Comparison of ENCODE assay signal across 1 cellular context in the genomic region with DNA sequence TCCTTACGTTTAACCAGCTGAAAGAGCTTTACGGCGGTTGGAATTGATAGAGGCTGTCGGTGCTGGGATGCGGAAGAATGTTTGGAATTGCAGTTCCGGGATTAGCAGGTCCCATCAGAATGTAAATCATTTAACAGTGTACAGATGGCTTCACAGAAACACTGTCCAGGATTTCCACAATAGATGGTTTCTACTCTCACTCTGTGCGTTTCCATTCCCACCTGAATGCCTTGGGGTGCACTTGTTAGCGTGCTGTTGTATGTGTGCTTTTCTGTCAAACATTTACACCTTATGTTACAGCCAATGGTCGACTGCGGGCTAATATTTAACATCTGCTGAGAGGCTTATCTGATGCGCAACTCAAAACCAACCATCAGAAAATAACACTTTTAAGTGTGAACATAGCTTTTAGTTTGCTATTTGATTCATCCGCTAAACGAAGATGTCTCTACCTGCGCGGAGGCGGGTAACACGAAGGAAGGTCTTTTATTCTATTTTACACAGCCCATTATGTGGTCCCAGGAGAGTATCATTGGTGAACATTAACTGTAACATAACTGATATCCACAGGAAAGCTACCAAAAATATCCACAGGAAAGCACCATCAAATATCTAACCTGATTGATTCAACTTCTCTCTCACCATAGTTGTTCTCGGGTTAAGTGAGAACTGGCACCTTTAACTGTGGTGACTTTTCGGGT.
TF ChIP-seq lines count a peak whose summit lies in the region.

No MANE protein-coding gene starts in this region.

TF ChIP-seq in HepG2, 621 proteins besides CTCF, POLR2A, EP300 and RAD21 (continued from another document and continues in another):
- TF ChIP-seq, protein P1, sequence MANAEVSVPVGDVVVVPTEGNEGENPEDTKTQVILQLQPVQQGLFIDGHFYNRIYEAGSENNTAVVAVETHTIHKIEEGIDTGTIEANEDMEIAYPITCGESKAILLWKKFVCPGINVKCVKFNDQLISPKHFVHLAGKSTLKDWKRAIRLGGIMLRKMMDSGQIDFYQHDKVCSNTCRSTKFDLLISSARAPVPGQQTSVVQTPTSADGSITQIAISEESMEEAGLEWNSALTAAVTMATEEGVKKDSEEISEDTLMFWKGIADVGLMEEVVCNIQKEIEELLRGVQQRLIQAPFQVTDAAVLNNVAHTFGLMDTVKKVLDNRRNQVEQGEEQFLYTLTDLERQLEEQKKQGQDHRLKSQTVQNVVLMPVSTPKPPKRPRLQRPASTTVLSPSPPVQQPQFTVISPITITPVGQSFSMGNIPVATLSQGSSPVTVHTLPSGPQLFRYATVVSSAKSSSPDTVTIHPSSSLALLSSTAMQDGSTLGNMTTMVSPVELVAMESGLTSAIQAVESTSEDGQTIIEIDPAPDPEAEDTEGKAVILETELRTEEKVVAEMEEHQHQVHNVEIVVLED (CRISPR knock-in tag; IDR thresholded peaks at IDR 0.05; ENCODE audit: borderline replicate concordance): no peak
- TF ChIP-seq ZNF563 (CRISPR knock-in tag; IDR thresholded peaks at IDR 0.05): no peak
- no peak for TF ChIP-seq CBFB (CRISPR knock-in tag; IDR thresholded peaks at IDR 0.05)
- TF ChIP-seq ZNF253 (CRISPR knock-in tag; IDR thresholded peaks at IDR 0.05; ENCODE audit: borderline replicate concordance): no peak
- TF ChIP-seq EED (CRISPR knock-in tag; IDR thresholded peaks at IDR 0.05): no peak
- no peak; the same call in 1 of the 2 replicates for TF ChIP-seq ZNF331 (CRISPR knock-in tag; IDR thresholded peaks at IDR 0.05)
- no peak for TF ChIP-seq FOXC1 (CRISPR knock-in tag; IDR thresholded peaks at IDR 0.05; ENCODE audit: borderline replicate concordance)
- TF ChIP-seq YEATS4 (CRISPR knock-in tag; IDR thresholded peaks at IDR 0.05; ENCODE audit: borderline replicate concordance): 0 out of 2 replicates have a peak, but pooled peaks have one; percentile 29
- TF ChIP-seq, protein P2, sequence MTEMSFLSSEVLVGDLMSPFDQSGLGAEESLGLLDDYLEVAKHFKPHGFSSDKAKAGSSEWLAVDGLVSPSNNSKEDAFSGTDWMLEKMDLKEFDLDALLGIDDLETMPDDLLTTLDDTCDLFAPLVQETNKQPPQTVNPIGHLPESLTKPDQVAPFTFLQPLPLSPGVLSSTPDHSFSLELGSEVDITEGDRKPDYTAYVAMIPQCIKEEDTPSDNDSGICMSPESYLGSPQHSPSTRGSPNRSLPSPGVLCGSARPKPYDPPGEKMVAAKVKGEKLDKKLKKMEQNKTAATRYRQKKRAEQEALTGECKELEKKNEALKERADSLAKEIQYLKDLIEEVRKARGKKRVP (CRISPR knock-in tag; IDR thresholded peaks at IDR 0.05): no peak
- no peak for TF ChIP-seq ZIK1 (CRISPR knock-in tag; IDR thresholded peaks at IDR 0.05; ENCODE audit: borderline replicate concordance, low read depth)
- TF ChIP-seq YEATS2 (CRISPR knock-in tag; IDR thresholded peaks at IDR 0.05; ENCODE audit: borderline replicate concordance): no peak
- 0 out of 2 replicates have a peak, but pooled peaks have one; percentile 41 for TF ChIP-seq ISL2 (CRISPR knock-in tag; IDR thresholded peaks at IDR 0.05)
- peak; percentile 55; the same call in 1 of the 2 replicates for TF ChIP-seq KDM6A (CRISPR knock-in tag; IDR thresholded peaks at IDR 0.05; ENCODE audit: low read depth)
- TF ChIP-seq NFATC3 (CRISPR knock-in tag; IDR thresholded peaks at IDR 0.05): no peak
- no peak for TF ChIP-seq FOXK1 (CRISPR knock-in tag; IDR thresholded peaks at IDR 0.05; ENCODE audit: borderline replicate concordance, low read depth)
- TF ChIP-seq LCORL (IDR thresholded peaks at IDR 0.05): no peak
- 0 out of 2 replicates have a peak, but pooled peaks have one; percentile 43 for TF ChIP-seq LCORL (CRISPR knock-in tag; IDR thresholded peaks at IDR 0.05)
- peak; percentile 97 for TF ChIP-seq TBX2 (CRISPR knock-in tag; IDR thresholded peaks at IDR 0.05; ENCODE audit: borderline replicate concordance)
- peak; percentile 72 for TF ChIP-seq ELF1 (CRISPR knock-in tag; IDR thresholded peaks at IDR 0.05)
- no peak for TF ChIP-seq ZBTB3 (CRISPR knock-in tag; IDR thresholded peaks at IDR 0.05; ENCODE audit: borderline replicate concordance, low read depth)
- no peak for TF ChIP-seq FOSL2 (CRISPR knock-in tag; IDR thresholded peaks at IDR 0.05)
- peak; percentile 18; the same call in 1 of the 2 replicates for TF ChIP-seq ELF3 (CRISPR knock-in tag; IDR thresholded peaks at IDR 0.05)
- TF ChIP-seq PHF8 (CRISPR knock-in tag; IDR thresholded peaks at IDR 0.05): no peak
- no peak for TF ChIP-seq SNAPC2 (CRISPR knock-in tag; IDR thresholded peaks at IDR 0.05)
- TF ChIP-seq, protein P3, sequence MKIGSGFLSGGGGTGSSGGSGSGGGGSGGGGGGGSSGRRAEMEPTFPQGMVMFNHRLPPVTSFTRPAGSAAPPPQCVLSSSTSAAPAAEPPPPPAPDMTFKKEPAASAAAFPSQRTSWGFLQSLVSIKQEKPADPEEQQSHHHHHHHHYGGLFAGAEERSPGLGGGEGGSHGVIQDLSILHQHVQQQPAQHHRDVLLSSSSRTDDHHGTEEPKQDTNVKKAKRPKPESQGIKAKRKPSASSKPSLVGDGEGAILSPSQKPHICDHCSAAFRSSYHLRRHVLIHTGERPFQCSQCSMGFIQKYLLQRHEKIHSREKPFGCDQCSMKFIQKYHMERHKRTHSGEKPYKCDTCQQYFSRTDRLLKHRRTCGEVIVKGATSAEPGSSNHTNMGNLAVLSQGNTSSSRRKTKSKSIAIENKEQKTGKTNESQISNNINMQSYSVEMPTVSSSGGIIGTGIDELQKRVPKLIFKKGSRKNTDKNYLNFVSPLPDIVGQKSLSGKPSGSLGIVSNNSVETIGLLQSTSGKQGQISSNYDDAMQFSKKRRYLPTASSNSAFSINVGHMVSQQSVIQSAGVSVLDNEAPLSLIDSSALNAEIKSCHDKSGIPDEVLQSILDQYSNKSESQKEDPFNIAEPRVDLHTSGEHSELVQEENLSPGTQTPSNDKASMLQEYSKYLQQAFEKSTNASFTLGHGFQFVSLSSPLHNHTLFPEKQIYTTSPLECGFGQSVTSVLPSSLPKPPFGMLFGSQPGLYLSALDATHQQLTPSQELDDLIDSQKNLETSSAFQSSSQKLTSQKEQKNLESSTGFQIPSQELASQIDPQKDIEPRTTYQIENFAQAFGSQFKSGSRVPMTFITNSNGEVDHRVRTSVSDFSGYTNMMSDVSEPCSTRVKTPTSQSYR (CRISPR knock-in tag; IDR thresholded peaks at IDR 0.05; ENCODE audit: borderline replicate concordance): no peak
- TF ChIP-seq, protein P4, sequence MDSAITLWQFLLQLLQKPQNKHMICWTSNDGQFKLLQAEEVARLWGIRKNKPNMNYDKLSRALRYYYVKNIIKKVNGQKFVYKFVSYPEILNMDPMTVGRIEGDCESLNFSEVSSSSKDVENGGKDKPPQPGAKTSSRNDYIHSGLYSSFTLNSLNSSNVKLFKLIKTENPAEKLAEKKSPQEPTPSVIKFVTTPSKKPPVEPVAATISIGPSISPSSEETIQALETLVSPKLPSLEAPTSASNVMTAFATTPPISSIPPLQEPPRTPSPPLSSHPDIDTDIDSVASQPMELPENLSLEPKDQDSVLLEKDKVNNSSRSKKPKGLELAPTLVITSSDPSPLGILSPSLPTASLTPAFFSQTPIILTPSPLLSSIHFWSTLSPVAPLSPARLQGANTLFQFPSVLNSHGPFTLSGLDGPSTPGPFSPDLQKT (CRISPR knock-in tag; IDR thresholded peaks at IDR 0.05; ENCODE audit: borderline replicate concordance): no peak
- TF ChIP-seq, protein P5, sequence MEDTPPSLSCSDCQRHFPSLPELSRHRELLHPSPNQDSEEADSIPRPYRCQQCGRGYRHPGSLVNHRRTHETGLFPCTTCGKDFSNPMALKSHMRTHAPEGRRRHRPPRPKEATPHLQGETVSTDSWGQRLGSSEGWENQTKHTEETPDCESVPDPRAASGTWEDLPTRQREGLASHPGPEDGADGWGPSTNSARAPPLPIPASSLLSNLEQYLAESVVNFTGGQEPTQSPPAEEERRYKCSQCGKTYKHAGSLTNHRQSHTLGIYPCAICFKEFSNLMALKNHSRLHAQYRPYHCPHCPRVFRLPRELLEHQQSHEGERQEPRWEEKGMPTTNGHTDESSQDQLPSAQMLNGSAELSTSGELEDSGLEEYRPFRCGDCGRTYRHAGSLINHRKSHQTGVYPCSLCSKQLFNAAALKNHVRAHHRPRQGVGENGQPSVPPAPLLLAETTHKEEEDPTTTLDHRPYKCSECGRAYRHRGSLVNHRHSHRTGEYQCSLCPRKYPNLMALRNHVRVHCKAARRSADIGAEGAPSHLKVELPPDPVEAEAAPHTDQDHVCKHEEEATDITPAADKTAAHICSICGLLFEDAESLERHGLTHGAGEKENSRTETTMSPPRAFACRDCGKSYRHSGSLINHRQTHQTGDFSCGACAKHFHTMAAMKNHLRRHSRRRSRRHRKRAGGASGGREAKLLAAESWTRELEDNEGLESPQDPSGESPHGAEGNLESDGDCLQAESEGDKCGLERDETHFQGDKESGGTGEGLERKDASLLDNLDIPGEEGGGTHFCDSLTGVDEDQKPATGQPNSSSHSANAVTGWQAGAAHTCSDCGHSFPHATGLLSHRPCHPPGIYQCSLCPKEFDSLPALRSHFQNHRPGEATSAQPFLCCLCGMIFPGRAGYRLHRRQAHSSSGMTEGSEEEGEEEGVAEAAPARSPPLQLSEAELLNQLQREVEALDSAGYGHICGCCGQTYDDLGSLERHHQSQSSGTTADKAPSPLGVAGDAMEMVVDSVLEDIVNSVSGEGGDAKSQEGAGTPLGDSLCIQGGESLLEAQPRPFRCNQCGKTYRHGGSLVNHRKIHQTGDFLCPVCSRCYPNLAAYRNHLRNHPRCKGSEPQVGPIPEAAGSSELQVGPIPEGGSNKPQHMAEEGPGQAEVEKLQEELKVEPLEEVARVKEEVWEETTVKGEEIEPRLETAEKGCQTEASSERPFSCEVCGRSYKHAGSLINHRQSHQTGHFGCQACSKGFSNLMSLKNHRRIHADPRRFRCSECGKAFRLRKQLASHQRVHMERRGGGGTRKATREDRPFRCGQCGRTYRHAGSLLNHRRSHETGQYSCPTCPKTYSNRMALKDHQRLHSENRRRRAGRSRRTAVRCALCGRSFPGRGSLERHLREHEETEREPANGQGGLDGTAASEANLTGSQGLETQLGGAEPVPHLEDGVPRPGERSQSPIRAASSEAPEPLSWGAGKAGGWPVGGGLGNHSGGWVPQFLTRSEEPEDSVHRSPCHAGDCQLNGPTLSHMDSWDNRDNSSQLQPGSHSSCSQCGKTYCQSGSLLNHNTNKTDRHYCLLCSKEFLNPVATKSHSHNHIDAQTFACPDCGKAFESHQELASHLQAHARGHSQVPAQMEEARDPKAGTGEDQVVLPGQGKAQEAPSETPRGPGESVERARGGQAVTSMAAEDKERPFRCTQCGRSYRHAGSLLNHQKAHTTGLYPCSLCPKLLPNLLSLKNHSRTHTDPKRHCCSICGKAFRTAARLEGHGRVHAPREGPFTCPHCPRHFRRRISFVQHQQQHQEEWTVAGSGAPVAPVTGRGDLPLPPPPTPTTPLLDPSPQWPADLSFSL (CRISPR knock-in tag; IDR thresholded peaks at IDR 0.05): 0 out of 2 replicates have a peak, but pooled peaks have one; percentile 27
- no peak for TF ChIP-seq TGIF2 (CRISPR knock-in tag; IDR thresholded peaks at IDR 0.05)
- TF ChIP-seq ZSCAN9 (CRISPR knock-in tag; IDR thresholded peaks at IDR 0.05; ENCODE audit: borderline replicate concordance): no peak
- TF ChIP-seq, protein P6, sequence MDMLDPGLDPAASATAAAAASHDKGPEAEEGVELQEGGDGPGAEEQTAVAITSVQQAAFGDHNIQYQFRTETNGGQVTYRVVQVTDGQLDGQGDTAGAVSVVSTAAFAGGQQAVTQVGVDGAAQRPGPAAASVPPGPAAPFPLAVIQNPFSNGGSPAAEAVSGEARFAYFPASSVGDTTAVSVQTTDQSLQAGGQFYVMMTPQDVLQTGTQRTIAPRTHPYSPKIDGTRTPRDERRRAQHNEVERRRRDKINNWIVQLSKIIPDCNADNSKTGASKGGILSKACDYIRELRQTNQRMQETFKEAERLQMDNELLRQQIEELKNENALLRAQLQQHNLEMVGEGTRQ (IDR thresholded peaks at IDR 0.05; ENCODE audit: low read depth, low read length): no peak
- TF ChIP-seq, protein P6 (CRISPR knock-in tag; IDR thresholded peaks at IDR 0.05; ENCODE audit: borderline replicate concordance): no peak
- TF ChIP-seq PAWR (CRISPR knock-in tag; IDR thresholded peaks at IDR 0.05; ENCODE audit: borderline replicate concordance): no peak
- TF ChIP-seq, protein P7, sequence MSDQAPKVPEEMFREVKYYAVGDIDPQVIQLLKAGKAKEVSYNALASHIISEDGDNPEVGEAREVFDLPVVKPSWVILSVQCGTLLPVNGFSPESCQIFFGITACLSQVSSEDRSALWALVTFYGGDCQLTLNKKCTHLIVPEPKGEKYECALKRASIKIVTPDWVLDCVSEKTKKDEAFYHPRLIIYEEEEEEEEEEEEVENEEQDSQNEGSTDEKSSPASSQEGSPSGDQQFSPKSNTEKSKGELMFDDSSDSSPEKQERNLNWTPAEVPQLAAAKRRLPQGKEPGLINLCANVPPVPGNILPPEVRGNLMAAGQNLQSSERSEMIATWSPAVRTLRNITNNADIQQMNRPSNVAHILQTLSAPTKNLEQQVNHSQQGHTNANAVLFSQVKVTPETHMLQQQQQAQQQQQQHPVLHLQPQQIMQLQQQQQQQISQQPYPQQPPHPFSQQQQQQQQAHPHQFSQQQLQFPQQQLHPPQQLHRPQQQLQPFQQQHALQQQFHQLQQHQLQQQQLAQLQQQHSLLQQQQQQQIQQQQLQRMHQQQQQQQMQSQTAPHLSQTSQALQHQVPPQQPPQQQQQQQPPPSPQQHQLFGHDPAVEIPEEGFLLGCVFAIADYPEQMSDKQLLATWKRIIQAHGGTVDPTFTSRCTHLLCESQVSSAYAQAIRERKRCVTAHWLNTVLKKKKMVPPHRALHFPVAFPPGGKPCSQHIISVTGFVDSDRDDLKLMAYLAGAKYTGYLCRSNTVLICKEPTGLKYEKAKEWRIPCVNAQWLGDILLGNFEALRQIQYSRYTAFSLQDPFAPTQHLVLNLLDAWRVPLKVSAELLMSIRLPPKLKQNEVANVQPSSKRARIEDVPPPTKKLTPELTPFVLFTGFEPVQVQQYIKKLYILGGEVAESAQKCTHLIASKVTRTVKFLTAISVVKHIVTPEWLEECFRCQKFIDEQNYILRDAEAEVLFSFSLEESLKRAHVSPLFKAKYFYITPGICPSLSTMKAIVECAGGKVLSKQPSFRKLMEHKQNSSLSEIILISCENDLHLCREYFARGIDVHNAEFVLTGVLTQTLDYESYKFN (CRISPR knock-in tag; conservative IDR thresholded peaks at IDR 0.05): peak; percentile 82
- no peak for TF ChIP-seq ZFP36L1 (CRISPR knock-in tag; IDR thresholded peaks at IDR 0.05)
- TF ChIP-seq HDAC1 (CRISPR knock-in tag; IDR thresholded peaks at IDR 0.05): peak; percentile 45; the same call in 1 of the 2 replicates
